12 cellular contexts compared by ENCODE assay signal in genomic region chr7:134602921-134603394, GRCh38. TPM values are rescaled to one million over a fixed set of nuclear protein-coding genes. Genes with fewer than 3 reads are reported as not detected.
DNase-seq lines count a peak whose midpoint lies in the region; ATAC-seq, FAIRE-seq and TF ChIP-seq lines count a peak whose summit lies in the region.
"Had no signal": no experiment of that assay in that cellular context is flagged by ENCODE, and none has a peak within 500 bp of the region (broad histone marks: within the 10 kb centered on the region; RNA-seq: fewer than 3 reads in every experiment).

No MANE protein-coding gene starts in this region.

- CTCF ChIA-PET in K562 (lab: Yijun Ruan, JAX; ENCODE audit: low intra/inter-chr PET ratio): no interaction called here

- BruUV-seq in K562 (replicated peaks; lab: Mats Ljungman, UMichigan): no TSS peak

- H3K9ac ChIP-seq in K562 (ENCODE audit: insufficient read depth in 1 of 2, low read depth in 2 of 2, low read length in 2 of 2): no peak overlapping the region
- no peak overlapping the region for H3K9ac ChIP-seq in liver (ENCODE audit: low read depth in 1 of 2, low read length in 2 of 2)

- no peak for TF ChIP-seq RAD21 in K562 (CRISPR knock-in tag; conservative IDR thresholded peaks at IDR 0.05 in 1 of 2, IDR thresholded peaks at IDR 0.05 in 1 of 2)
- TF ChIP-seq RAD21 in liver (IDR thresholded peaks at IDR 0.05): peak in 1 of 2 donors; percentile 27

- no peak for TF ChIP-seq EP300 in K562 (IDR thresholded peaks at IDR 0.05; ENCODE audit: low read length)

- under 1% methylated on average over 10 of the region's 10 CpGs for WGBS in K562 (ENCODE audit: insufficient coverage, low coverage, missing lambda C conversion rate)
- WGBS in liver: 49% methylated on average over 10 of the region's 10 CpGs

- H3K27ac ChIP-seq in K562 (ENCODE audit: extremely low read depth, low read depth, low read length): no peak overlapping the region
- no peak overlapping the region for H3K27ac ChIP-seq in liver (ENCODE audit: low read depth in 1 of 2, low read length in 2 of 2)
- H3K27ac ChIP-seq in tibial artery: peak overlapping the region; percentile 33 to 48
- H3K27ac ChIP-seq: 22Rv1 had no signal

- H2AFZ ChIP-seq in K562 (ENCODE audit: low read depth, low read length): no peak overlapping the region

- H4K20me1 ChIP-seq in K562 (replicated peaks; ENCODE audit: control insufficient read depth, insufficient read depth, low read length): peaks cover 3% of the 10 kb centered on the region

- DNase-seq in DMS153 (lab: John Stamatoyannopoulos, UW) (peak; percentile 26), DMS153 treated with DMSO at 0.1 percent for 48 hours (lab: John Stamatoyannopoulos, UW; ENCODE audit: unreplicated experiment) (no peak), K562 (ENCODE audit: extremely low read depth in 1 of 4, low spot score in 3 of 4) (no peak), tibial artery (no peak), NCI-H1105 treated with DMSO at 0.1 percent for 48 hours (lab: John Stamatoyannopoulos, UW) (no peak), posterior vena cava (ENCODE audit: low spot score) (no peak)
- DNase-seq: activated CD4-positive, alpha-beta memory T cell treated with anti-CD3 and anti-CD28 coated beads for 36 hours; central memory CD4-positive, alpha-beta T cell; OCI-M1 had no signal

- no peaks in the 10 kb centered on the region for H3K79me2 ChIP-seq in K562 (ENCODE audit: control insufficient read depth, insufficient read depth, low read length)

- H3K9me1 ChIP-seq in K562 (ENCODE audit: control insufficient read depth, insufficient read depth, low read length): no peaks in the 10 kb centered on the region

- H3K27me3 ChIP-seq in K562 (ENCODE audit: control insufficient read depth in 2 of 2, insufficient read depth in 2 of 2, low read length in 2 of 2) (peaks cover 13 to 22% of the 10 kb centered on the region in 2 experiments), liver (ENCODE audit: control insufficient read depth in 4 of 4, insufficient read depth in 4 of 4, low read length in 3 of 4) (no peaks in the 10 kb centered on the region), tibial artery (no peaks in the 10 kb centered on the region)

- no peak for TF ChIP-seq CTCF in K562 (IDR thresholded peaks at IDR 0.05 in 2 of 3, conservative IDR thresholded peaks at IDR 0.05 in 1 of 3; ENCODE audit: insufficient read depth in 2 of 3, low read depth in 1 of 3, low read length in 3 of 3)
- TF ChIP-seq CTCF in liver (IDR thresholded peaks at IDR 0.05; ENCODE audit: low read depth, low read length, missing input control): no peak
- no peak for TF ChIP-seq CTCF in tibial artery (IDR thresholded peaks at IDR 0.05)

- in situ Hi-C loops in K562 (cut with MboI): no loop called here

- intact Hi-C loops in K562 (cut with micrococcal nuclease) (no loop called here), tibial artery (cut with DNase I; ENCODE audit: low total_unique reads) (loop anchor here (5.0 kb wide), 2 partner anchors 91 to 156 kb away; no protein-coding TSS in a partner anchor), posterior vena cava (cut with DNase I) (loop anchor here (10.0 kb wide), 1 partner anchor 88 kb away; no protein-coding TSS in a partner anchor)

- H3K4me2 ChIP-seq in K562 (ENCODE audit: insufficient read depth, low read length): no peak overlapping the region

- H3K36me3 ChIP-seq in K562 (ENCODE audit: control insufficient read depth, insufficient read depth, low read length) (no peaks in the 10 kb centered on the region), liver (ENCODE audit: control insufficient read depth in 4 of 4, insufficient read depth in 3 of 4, low read depth in 1 of 4, low read length in 3 of 4) (no peaks in the 10 kb centered on the region), tibial artery (no peaks in the 10 kb centered on the region)

- no peaks in the 10 kb centered on the region for H3K9me3 ChIP-seq in K562 (replicated peaks; ENCODE audit: control insufficient read depth, insufficient read depth, low read depth, low read length)
- no peaks in the 10 kb centered on the region for H3K9me3 ChIP-seq in liver (ENCODE audit: control insufficient read depth in 4 of 4, low read length in 3 of 4)
- no peaks in the 10 kb centered on the region for H3K9me3 ChIP-seq in tibial artery

- POLR2A ChIA-PET in K562 (lab: Yijun Ruan, JAX): interaction anchor here (0.6 kb wide), 2 partner anchors 198 to 264 kb away, joined by 3 read pairs; no protein-coding TSS in a partner anchor

- TF ChIP-seq POLR2A in K562 (conservative IDR thresholded peaks at IDR 0.05): no peak

- H3K4me1 ChIP-seq in K562 (replicated peaks in 1 of 2; ENCODE audit: control insufficient read depth in 2 of 2, insufficient read depth in 2 of 2, low read length in 2 of 2): no peaks in the 10 kb centered on the region
- H3K4me1 ChIP-seq in liver (ENCODE audit: control insufficient read depth in 4 of 4, insufficient read depth in 4 of 4, low read length in 3 of 4): no peaks in the 10 kb centered on the region
- peaks cover 0 to 3% (median 0%) of the 10 kb centered on the region in 4 donors for H3K4me1 ChIP-seq in tibial artery

- FAIRE-seq in K562 (lab: Jason Lieb, UNC): no peak

- no peak overlapping the region for H3K4me3 ChIP-seq in K562
- H3K4me3 ChIP-seq in liver (ENCODE audit: low read depth in 1 of 3, low read length in 3 of 3): no peak overlapping the region
- H3K4me3 ChIP-seq in tibial artery: peak overlapping the region in 1 of 2 donors; percentile 23

- ATAC-seq in K562 (no peak; the same call in 2 of the 3 replicates), GM21717 (IDR thresholded peaks at IDR 0.05; ENCODE audit: unreplicated experiment) (no peak)

TF ChIP-seq in K562, 482 proteins besides CTCF, POLR2A, EP300 and RAD21 (continues in another document):
- TF ChIP-seq CGGBP1 (CRISPR knock-in tag; IDR thresholded peaks at IDR 0.05): no peak

TF ChIP-seq in liver, 16 proteins besides CTCF, POLR2A, EP300 and RAD21 (continues in another document):
- peak; percentile 54 for TF ChIP-seq MAX (IDR thresholded peaks at IDR 0.05)
- no peak for TF ChIP-seq FOXA2 (IDR thresholded peaks at IDR 0.05)
- no peak for TF ChIP-seq FOXA1 (IDR thresholded peaks at IDR 0.05)
- TF ChIP-seq RXRA (IDR thresholded peaks at IDR 0.05): no peak
- peak; percentile 34 to 67 for TF ChIP-seq HNF4A (conservative IDR thresholded peaks at IDR 0.05)
- TF ChIP-seq JUND (IDR thresholded peaks at IDR 0.05): no peak
- peak in 1 of 2 donors; percentile 69 for TF ChIP-seq GABPA (IDR thresholded peaks at IDR 0.05 in 1 of 2, conservative IDR thresholded peaks at IDR 0.05 in 1 of 2)
- peak; percentile 55 for TF ChIP-seq YY1 (IDR thresholded peaks at IDR 0.05)
- no peak for TF ChIP-seq NR2F2 (IDR thresholded peaks at IDR 0.05)
- no peak for TF ChIP-seq ATF3 (IDR thresholded peaks at IDR 0.05)
- no peak for TF ChIP-seq SP1 (IDR thresholded peaks at IDR 0.05)
- TF ChIP-seq HNF4G (IDR thresholded peaks at IDR 0.05): no peak

RNA-seq across cellular contexts. Expression of gene BPGM, which starts 43.7 kb away (rescaled TPM):
- total RNA-seq in K562 (2011; cell fraction: chromatin; rRNA removed; ENCODE audit: low replicate concordance): 11.3 and 14.7 TPM in 2 replicates
- 5.7 and 7.1 TPM in 2 replicates for total RNA-seq in K562 (2011; cell fraction: nucleolus; rRNA removed)
- total RNA-seq in K562 (2011; cell fraction: nucleoplasm; rRNA removed): 7.7 and 8.3 TPM in 2 replicates
- total RNA-seq in K562 (2014; rRNA removed): 16.2 and 17.1 TPM in 2 replicates
- total RNA-seq in K562 (2014; rRNA removed; fragmentation: Illumina TruSeq; extraction: Trizol): 21.2 and 22.3 TPM in 2 replicates
- 16.3 and 17.7 TPM in 2 replicates for total RNA-seq in K562 (2015; rRNA removed; fragmentation: Illumina TruSeq; extraction: Trizol)
- total RNA-seq in K562 (2021): 14.1 and 15.7 TPM in 2 replicates
- 18.0 and 24.1 TPM in 2 replicates for polyA plus RNA-seq in K562 (2011; rRNA removed)
- polyA plus RNA-seq in K562 (2011; cell fraction: cytosol; rRNA removed): 6.4 and 13.1 TPM in 2 replicates
- 3.6 and 6.0 TPM in 2 replicates for polyA plus RNA-seq in K562 (2011; cell fraction: nucleus; rRNA removed)
- 12.3 and 13.9 TPM in 2 replicates for polyA plus RNA-seq in K562 (2012)
- polyA plus RNA-seq in K562 (2014; fragmentation: Illumina TruSeq; extraction: Trizol): 23.3 and 25.3 TPM in 2 replicates
- 10 to 100 TPM; 33.0 to 46.1 TPM for polyA plus RNA-seq in K562 (2014; fragmentation: Nextera tagmentation; extraction: Ambion mirVana)
- 17.0 and 20.3 TPM in 2 replicates for polyA plus RNA-seq in K562 (2014; rRNA removed)
- polyA minus RNA-seq in K562 (2011; rRNA and poly(A)+ RNA removed): 18.3 and 19.4 TPM in 2 replicates
- 3.6 and 6.2 TPM in 2 replicates for polyA minus RNA-seq in K562 (2011; cell fraction: cytosol; rRNA and poly(A)+ RNA removed)
- 4.3 and 6.8 TPM in 2 replicates for polyA minus RNA-seq in K562 (2011; cell fraction: nucleus; rRNA and poly(A)+ RNA removed)
- total RNA-seq in liver: 100 to 1,000 TPM in 1 of 2 donors, 1 to 10 TPM in 1; 8.9 to 250 TPM
- polyA plus RNA-seq in liver: 1 to 10 TPM; 6.1 to 6.3 TPM
- 10 to 100 TPM; 16.1 to 17.5 TPM for total RNA-seq in posterior vena cava

RNA-seq across cellular contexts. Expression of gene AKR1B15, which starts 54.0 kb away (rescaled TPM):
- total RNA-seq in K562 (2011; cell fraction: chromatin; rRNA removed; ENCODE audit: low replicate concordance): not detected in 2 replicates
- not detected in 2 replicates for total RNA-seq in K562 (2011; cell fraction: nucleolus; rRNA removed)
- not detected in 2 replicates for total RNA-seq in K562 (2011; cell fraction: nucleoplasm; rRNA removed)
- total RNA-seq in K562 (2014; rRNA removed) (not detected in 2 replicates), K562 (2014; rRNA removed; fragmentation: Illumina TruSeq; extraction: Trizol) (not detected in 2 replicates), K562 (2015; rRNA removed; fragmentation: Illumina TruSeq; extraction: Trizol) (not detected in 2 replicates), K562 (2021) (not detected in 2 replicates), liver (not detected), posterior vena cava (under 1 TPM in 1 of 2 donors, not detected in 1; 0.29 TPM)
- polyA plus RNA-seq in K562 (2011; rRNA removed) (not detected in 2 replicates), K562 (2014; fragmentation: Illumina TruSeq; extraction: Trizol) (not detected in 2 replicates), K562 (2014; fragmentation: Nextera tagmentation; extraction: Ambion mirVana) (not detected), K562 (2014; rRNA removed) (not detected in 2 replicates), liver (under 1 TPM in 1 of 2 donors, not detected in 1; 0.12 TPM)
- not detected in 2 replicates for polyA plus RNA-seq in K562 (2011; cell fraction: cytosol; rRNA removed)
- not detected in 2 replicates for polyA plus RNA-seq in K562 (2011; cell fraction: nucleus; rRNA removed)
- polyA plus RNA-seq in K562 (2012): not detected in 2 replicates
- not detected in 2 replicates for polyA minus RNA-seq in K562 (2011; rRNA and poly(A)+ RNA removed)
- not detected in 2 replicates for polyA minus RNA-seq in K562 (2011; cell fraction: cytosol; rRNA and poly(A)+ RNA removed)
- polyA minus RNA-seq in K562 (2011; cell fraction: nucleus; rRNA and poly(A)+ RNA removed): not detected in 2 replicates
- total RNA-seq: activated CD4-positive, alpha-beta memory T cell treated with anti-CD3 and anti-CD28 coated beads for 36 hours had no signal

Comparison
In these comparisons a context has a peak if more than half of its experiments do, and no peak if none do; other contexts are left out.
1. H3K27ac ChIP-seq: peak in tibial artery (2 of 2); none in K562 (single experiment) and liver (0 of 2).